8 cellular contexts compared by ENCODE assay signal in genomic region chr11:79440451-79441158, GRCh38. TPM values are rescaled to one million over a fixed set of nuclear protein-coding genes. Genes with fewer than 3 reads are reported as not detected.
DNase-seq lines count a peak whose midpoint lies in the region; ATAC-seq, FAIRE-seq and TF ChIP-seq lines count a peak whose summit lies in the region.

TENM4 (minus strand) TSS chr11:79441030; CDS start chr11:79069944, 371,086 bp downstream.

- H3K79me2 ChIP-seq in GM23338 (replicated peaks; ENCODE audit: insufficient read depth) (no peaks in the 10 kb centered on the region), keratinocyte (ENCODE audit: control insufficient read depth, insufficient read depth, low read length) (peaks cover 37% of the 10 kb centered on the region)

- H3K4me1 ChIP-seq in GM23338 (ENCODE audit: insufficient read depth) (peaks cover 32% of the 10 kb centered on the region), keratinocyte (ENCODE audit: control insufficient read depth, extremely low read depth, insufficient read depth, low read length) (peaks cover 14% of the 10 kb centered on the region), skeletal muscle tissue (ENCODE audit: control insufficient read depth in 3 of 3, insufficient read depth in 3 of 3, low read length in 3 of 3) (peaks cover 23 to 47% (median 31%) of the 10 kb centered on the region in 3 donors)

- H3K36me3 ChIP-seq in GM23338 (ENCODE audit: insufficient read depth) = no peaks in the 10 kb centered on the region
- H3K36me3 ChIP-seq in keratinocyte (ENCODE audit: control insufficient read depth in 2 of 2, extremely low read depth in 1 of 2, insufficient read depth in 2 of 2, low read length in 2 of 2) = no peaks in the 10 kb centered on the region
- H3K36me3 ChIP-seq in skeletal muscle tissue (ENCODE audit: control insufficient read depth in 3 of 3, insufficient read depth in 3 of 3, low read length in 3 of 3) = no peaks in the 10 kb centered on the region

- ATAC-seq in GM23338 = peak; percentile 24
- ATAC-seq in HG03457 (IDR thresholded peaks at IDR 0.05; ENCODE audit: unreplicated experiment) = no peak
- no peak for ATAC-seq in HG02588 (IDR thresholded peaks at IDR 0.05; ENCODE audit: unreplicated experiment)

- TF ChIP-seq CTCF in GM23338 (conservative IDR thresholded peaks at IDR 0.05; ENCODE audit: low read depth in 2 of 2) = peak; percentile 40 to 55
- TF ChIP-seq CTCF in cardiac fibroblast (IDR thresholded peaks at IDR 0.05; ENCODE audit: low read depth, low read length) = no peak
- TF ChIP-seq CTCF in keratinocyte (optimal IDR thresholded peaks at IDR 0.05 in 1 of 3, IDR thresholded peaks at IDR 0.05 in 1 of 3, conservative IDR thresholded peaks at IDR 0.05 in 1 of 3; ENCODE audit: extremely low read depth in 1 of 3, insufficient read depth in 2 of 3, low read length in 3 of 3) = peak; percentile 51 to 88 (median 55)

- H2AFZ ChIP-seq in GM23338 (peak within 1 kb of the TSS; percentile 100), keratinocyte (ENCODE audit: control insufficient read depth, low read length) (peak within 1 kb of the TSS; percentile 88)

- peaks cover 39% of the 10 kb centered on the region for H3K4me1 Mint-ChIP-seq in GM23338

- 0 out of 2 replicates have a peak, but pooled peaks cover 2% of the 10 kb centered on the region for H4K20me1 ChIP-seq in GM23338 (replicated peaks; ENCODE audit: insufficient read depth)
- H4K20me1 ChIP-seq in keratinocyte (ENCODE audit: control insufficient read depth, extremely low read depth, insufficient read depth, low read length) = no peaks in the 10 kb centered on the region

- H3K27ac ChIP-seq in GM23338 (ENCODE audit: low read depth) (no peak within 1 kb of the TSS), keratinocyte (ENCODE audit: control insufficient read depth, insufficient read depth, low read length) (peak within 1 kb of the TSS; percentile 89), skeletal muscle tissue (ENCODE audit: low read depth, low read length) (peak within 1 kb of the TSS; percentile 40)

- peaks cover 4% of the 10 kb centered on the region for H3K9me3 Mint-ChIP-seq in GM23338

- H3K9me1 ChIP-seq in keratinocyte (ENCODE audit: control insufficient read depth, extremely low read depth, insufficient read depth, low read length) = no peaks in the 10 kb centered on the region

- H3K9me3 ChIP-seq in keratinocyte (ENCODE audit: control insufficient read depth, low read depth, low read length) (no peaks in the 10 kb centered on the region), skeletal muscle tissue (ENCODE audit: control insufficient read depth in 3 of 3, low read length in 3 of 3) (peaks cover 0 to 3% (median 0%) of the 10 kb centered on the region in 3 donors)

- H3F3A ChIP-seq in GM23338 (replicated peaks; ENCODE audit: low read depth) = no peaks in the 10 kb centered on the region

- 0 out of 2 replicates have a peak, but pooled peaks cover 4% of the 10 kb centered on the region for H3K9me2 ChIP-seq in GM23338 (ENCODE audit: insufficient read depth)

- dilution Hi-C loops in keratinocyte (cut with MboI; ENCODE audit: extremely low pct_ligation_motif_present, low sequenced_read_pairs) = no loop called here

- peak within 1 kb of the TSS; percentile 91 for H3K4me3 Mint-ChIP-seq in GM23338

- H3K9ac ChIP-seq in keratinocyte (ENCODE audit: control insufficient read depth, extremely low read depth, insufficient read depth, low read length) = peak within 1 kb of the TSS; percentile 94
- peak within 1 kb of the TSS in 2 of 3 donors; percentile 32 to 72 for H3K9ac ChIP-seq in skeletal muscle tissue (ENCODE audit: low read depth in 1 of 3, low read length in 3 of 3)

- H3K4me3 ChIP-seq in GM23338 = peak within 1 kb of the TSS; percentile 83
- peak within 1 kb of the TSS; percentile 27 to 65 for H3K4me3 ChIP-seq in cardiac fibroblast (replicated peaks in 1 of 2; ENCODE audit: low read depth in 2 of 2, low read length in 2 of 2)
- H3K4me3 ChIP-seq in keratinocyte (ENCODE audit: control insufficient read depth in 2 of 3, extremely low read depth in 1 of 3, insufficient read depth in 2 of 3, low read depth in 1 of 3, low read length in 3 of 3) = peak within 1 kb of the TSS; percentile 69 to 80 (median 71)
- peak within 1 kb of the TSS; percentile 64 to 68 (median 68) for H3K4me3 ChIP-seq in skeletal muscle tissue (ENCODE audit: low read length in 3 of 3)

- H3K27me3 Mint-ChIP-seq in GM23338 (ENCODE audit: insufficient read depth, low read depth, poor library complexity) = peaks cover 51% of the 10 kb centered on the region

- H3K4me2 ChIP-seq in GM23338 (peak within 1 kb of the TSS; percentile 98), keratinocyte (ENCODE audit: control insufficient read depth, extremely low read depth, insufficient read depth, low read depth, low read length) (peak within 1 kb of the TSS; percentile 100)

- DNase-seq in DMS153 (lab: John Stamatoyannopoulos, UW) (peak; percentile 37), GM23338 (ENCODE audit: low spot score) (peak; percentile 49), NCI-H524 (lab: John Stamatoyannopoulos, UW) (peak; percentile 46 to 75), cardiac fibroblast (ENCODE audit: low read depth in 2 of 2) (peak; percentile 61 to 73), keratinocyte (ENCODE audit: low read depth, low spot score) (no peak)

- 0 out of 2 replicates have a peak within 1 kb of the TSS, but pooled peaks have one; percentile 58 for H3K27ac Mint-ChIP-seq in GM23338

- FAIRE-seq in keratinocyte (lab: Jason Lieb, UNC) = no peak

- H3K27me3 ChIP-seq in GM23338 (ENCODE audit: insufficient read depth) = peaks cover 87% of the 10 kb centered on the region
- no peaks in the 10 kb centered on the region for H3K27me3 ChIP-seq in keratinocyte (ENCODE audit: control insufficient read depth, extremely low read depth, insufficient read depth, low read length)
- H3K27me3 ChIP-seq in skeletal muscle tissue (ENCODE audit: control insufficient read depth in 3 of 3, insufficient read depth in 3 of 3, low read length in 3 of 3) = peaks cover 42 to 76% (median 71%) of the 10 kb centered on the region in 3 donors

- no peaks in the 10 kb centered on the region; the same call in 1 of the 3 replicates for H3K36me3 Mint-ChIP-seq in GM23338 (ENCODE audit: low read depth)

TF ChIP-seq in GM23338, 12 proteins besides CTCF, POLR2A, EP300 and RAD21 (continues in another document):
- TF ChIP-seq STAT1 (IDR thresholded peaks at IDR 0.05; ENCODE audit: unreplicated experiment) (no peak), REST (IDR thresholded peaks at IDR 0.05; ENCODE audit: unreplicated experiment) (no peak), NANOG (IDR thresholded peaks at IDR 0.05; ENCODE audit: borderline replicate concordance) (no peak), POLR2AphosphoS5 (IDR thresholded peaks at IDR 0.05; ENCODE audit: low read depth) (peak; percentile 43; the same call in 1 of the 2 replicates), ZNF331 (CRISPR knock-in tag; IDR thresholded peaks at IDR 0.05; ENCODE audit: low read depth) (no peak), CREB1 (CRISPR knock-in tag; IDR thresholded peaks at IDR 0.05; ENCODE audit: low read depth) (0 out of 2 replicates have a peak, but pooled peaks have one; percentile 25), EZH2phosphoT487 (IDR thresholded peaks at IDR 0.05; ENCODE audit: unreplicated experiment) (no peak), ZNF114 (CRISPR knock-in tag; IDR thresholded peaks at IDR 0.05) (no peak), EZH2 (IDR thresholded peaks at IDR 0.05; ENCODE audit: low read depth, unreplicated experiment) (no peak)

RNA-seq across cellular contexts. Expression of gene TENM4, which starts in this region (rescaled TPM):
- 2.5 and 7.3 TPM in 2 replicates for total RNA-seq in GM23338 (2014; rRNA removed; shearing (Covaris generic))
- 5.0 and 7.3 TPM in 2 replicates for polyA plus RNA-seq in GM23338 (2016; fragmentation: Nextera tagmentation; extraction: Ambion mirVana)
- 3.5 to 11.3 TPM (median 5.4 TPM) in 3 replicates for polyA plus RNA-seq in keratinocyte
- polyA plus RNA-seq in keratinocyte (2011; ENCODE audit: low read depth) = 5.2 TPM
- 1.9 and 3.5 TPM in 2 replicates for polyA plus RNA-seq in keratinocyte (2011; cell fraction: cytosol; rRNA removed)
- polyA plus RNA-seq in keratinocyte (2011; cell fraction: nucleus; rRNA removed) = 25.7 and 30.6 TPM in 2 replicates
- 3.7 and 13.5 TPM in 2 replicates for polyA plus RNA-seq in keratinocyte (2012; ENCODE audit: low replicate concordance)
- polyA minus RNA-seq in keratinocyte = 20.5 to 79.6 TPM (median 25.8 TPM) in 3 replicates
- polyA minus RNA-seq in keratinocyte (2011; cell fraction: cytosol; rRNA and poly(A)+ RNA removed) = 15.0 TPM
- 104 and 127 TPM in 2 replicates for polyA minus RNA-seq in keratinocyte (2011; cell fraction: nucleus; rRNA and poly(A)+ RNA removed)
- 18.3 TPM for total RNA-seq in skeletal muscle tissue
